Comparison of ENCODE assay signal across 8 cellular contexts in the genomic region with DNA sequence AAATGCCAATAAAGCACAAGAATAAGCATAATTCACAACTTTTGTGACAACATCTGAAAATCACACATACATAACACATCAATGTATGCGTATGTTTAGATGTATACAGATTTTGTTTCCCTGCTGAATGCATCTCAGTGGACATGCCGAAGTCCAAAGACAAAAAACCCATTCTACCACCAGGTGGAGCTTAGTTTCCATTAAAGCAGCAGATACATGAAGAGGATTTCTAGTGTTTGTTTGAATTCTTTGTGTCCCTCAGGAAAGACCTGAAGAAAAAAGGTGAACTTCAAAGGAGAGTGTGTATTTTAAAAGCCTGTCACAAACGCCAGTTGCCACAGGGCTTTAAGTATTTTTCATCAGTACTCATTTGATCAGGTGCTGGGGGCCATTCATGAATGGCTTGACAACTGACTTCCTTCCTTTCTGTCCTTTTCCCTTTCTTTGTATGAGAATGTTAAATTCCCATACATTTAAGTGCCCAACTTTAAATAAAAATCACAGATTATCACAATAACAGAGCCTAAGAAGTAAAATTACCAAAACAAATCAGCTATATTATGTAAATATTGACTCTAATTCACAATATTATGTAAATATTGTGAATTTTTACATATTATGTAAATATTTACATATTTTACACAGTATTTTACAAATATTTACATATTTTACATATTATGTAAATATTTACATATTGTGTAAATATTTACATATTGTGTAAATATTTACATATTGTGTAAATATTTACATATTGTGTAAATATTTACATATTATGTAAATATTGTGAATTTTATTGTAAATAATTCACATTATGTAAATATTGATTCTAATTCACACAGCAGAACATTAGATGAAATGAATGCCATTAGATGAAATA.
DNase-seq lines count a peak whose midpoint lies in the region; ATAC-seq and TF ChIP-seq lines count a peak whose summit lies in the region.

No MANE protein-coding gene starts in this region.

- H3K36me3 ChIP-seq in KMS-11 (ENCODE audit: insufficient read depth): no peaks in the 10 kb centered on the region
- H3K36me3 ChIP-seq in OCI-LY3 (replicated peaks; ENCODE audit: low read depth, low read length): no peaks in the 10 kb centered on the region

- peak; percentile 71 for ATAC-seq in GM21786 (IDR thresholded peaks at IDR 0.05; ENCODE audit: unreplicated experiment)
- no peak for ATAC-seq in HG03095 (IDR thresholded peaks at IDR 0.05; ENCODE audit: unreplicated experiment)

- peak; percentile 4 for DNase-seq in activated CD4-positive, alpha-beta T cell treated with anti-CD3 and anti-CD28 coated beads for 48 hours
- no peak for DNase-seq in activated CD4-positive, alpha-beta T cell treated with anti-CD3 and anti-CD28 coated beads, Interleukin-2, amount 50 U/mL, for 1 hour
- peak; percentile 68 for DNase-seq in dedifferentiated amniotic fluid mesenchymal stem cell (ENCODE audit: extremely low spot score)
- peak; percentile 85 for DNase-seq in medulla oblongata (ENCODE audit: extremely low spot score)

- H3K9ac ChIP-seq in KMS-11 (no peak overlapping the region), OCI-LY3 (ENCODE audit: low read length) (no peak overlapping the region)

- no peak overlapping the region for H3K27ac ChIP-seq in KMS-11
- no peak overlapping the region for H3K27ac ChIP-seq in OCI-LY3 (ENCODE audit: low read length)

- H3K4me2 ChIP-seq in KMS-11: no peak overlapping the region
- 0 out of 2 replicates have a peak overlapping the region, but pooled peaks have one; percentile 9 for H3K4me2 ChIP-seq in OCI-LY3 (ENCODE audit: low read length)

- no peaks in the 10 kb centered on the region for H3K4me1 ChIP-seq in KMS-11 (ENCODE audit: low read depth, poor library complexity, severe bottlenecking)
- 0 out of 2 replicates have a peak, but pooled peaks cover 3% of the 10 kb centered on the region for H3K4me1 ChIP-seq in OCI-LY3 (ENCODE audit: low read length)

- TF ChIP-seq CTCF in KMS-11 (conservative IDR thresholded peaks at IDR 0.05; ENCODE audit: low read depth, low read length) (peak; percentile 80), OCI-LY3 (IDR thresholded peaks at IDR 0.05; ENCODE audit: low read depth, low read length) (peak; percentile 67)

- H2AFZ ChIP-seq in KMS-11 (ENCODE audit: low read depth) (no peak overlapping the region), OCI-LY3 (ENCODE audit: low read depth, low read length) (0 out of 2 replicates have a peak overlapping the region, but pooled peaks have one; percentile 39)

- no peak overlapping the region for H3K4me3 ChIP-seq in KMS-11 (IDR thresholded peaks at IDR 0.05; ENCODE audit: insufficient read depth, low read depth, low read length)
- no peak overlapping the region for H3K4me3 ChIP-seq in OCI-LY3 (ENCODE audit: low read length)

- H3K79me2 ChIP-seq in KMS-11 (ENCODE audit: insufficient read depth, low read depth) (no peaks in the 10 kb centered on the region), OCI-LY3 (ENCODE audit: low read length) (no peaks in the 10 kb centered on the region)

- H4K20me1 ChIP-seq in KMS-11 (ENCODE audit: insufficient read depth) (no peaks in the 10 kb centered on the region), OCI-LY3 (ENCODE audit: insufficient read depth, low read length) (no peaks in the 10 kb centered on the region)

- no peaks in the 10 kb centered on the region for H3K27me3 ChIP-seq in KMS-11 (ENCODE audit: insufficient read depth, low read depth)
- no peaks in the 10 kb centered on the region for H3K27me3 ChIP-seq in OCI-LY3 (ENCODE audit: low read depth, low read length)

- H3K9me3 ChIP-seq in OCI-LY3 (ENCODE audit: insufficient read depth, low read length): no peaks in the 10 kb centered on the region
